Comparison of ENCODE assay signal across 8 cellular contexts in genomic region chr11:61446211-61446651, GRCh38. TPM values are rescaled to one million over a fixed set of nuclear protein-coding genes. Genes with fewer than 3 reads are reported as not detected.
DNase-seq lines count a peak whose midpoint lies in the region; ATAC-seq and TF ChIP-seq lines count a peak whose summit lies in the region.

No MANE protein-coding gene starts in this region.

- TF ChIP-seq CTCF in chondrocyte (IDR thresholded peaks at IDR 0.05): peak; percentile 98

- no peaks in the 10 kb centered on the region for H3K9me3 Mint-ChIP-seq in chondrocyte (ENCODE audit: low read depth)

- no peak overlapping the region for H3K4me3 Mint-ChIP-seq in chondrocyte (ENCODE audit: unreplicated experiment)

- DNase-seq in Daoy (ENCODE audit: low read depth): peak; percentile 90
- peak; percentile 94 for DNase-seq in NCI-H345 (lab: John Stamatoyannopoulos, UW)
- DNase-seq in activated CD4-positive, alpha-beta T cell treated with anti-CD3 and anti-CD28 coated beads for 24 hours (ENCODE audit: low read depth in 2 of 2): peak; percentile 65 to 79
- DNase-seq in chondrocyte (ENCODE audit: low spot score): peak; percentile 95
- DNase-seq in left colon: peak; percentile 83 to 94
- DNase-seq in stimulated activated CD4-positive, alpha-beta T cell treated with anti-CD3 and anti-CD28 coated beads, Interleukin-1b, Interleukin-23, amount 100 ng/mL, for 4 hours (ENCODE audit: low read depth in 2 of 2): peak; percentile 57 to 74
- DNase-seq in cortex of kidney (lab: John Stamatoyannopoulos, UW): no peak

- no peaks in the 10 kb centered on the region for H3K27me3 Mint-ChIP-seq in chondrocyte (ENCODE audit: low read depth)

- H3K27ac Mint-ChIP-seq in chondrocyte (ENCODE audit: unreplicated experiment): peak overlapping the region; percentile 92

- intact Hi-C loops in left colon (cut with DNase I, micrococcal nuclease): loop anchor here in 1 of 2 donors (10.0 kb wide), 2 partner anchors 69 to 189 kb away; no protein-coding TSS in a partner anchor

- H3K36me3 Mint-ChIP-seq in chondrocyte (ENCODE audit: low read depth): peaks cover 12% of the 10 kb centered on the region

- H3K4me1 Mint-ChIP-seq in chondrocyte (ENCODE audit: low read depth): peaks cover 24% of the 10 kb centered on the region

- peak; percentile 66 for ATAC-seq in HG02981 (IDR thresholded peaks at IDR 0.05; ENCODE audit: unreplicated experiment)
- ATAC-seq in left colon: peak; percentile 93

RNA-seq across cellular contexts. Expression of gene SDHAF2, which starts 16.3 kb away (rescaled TPM):
- total RNA-seq in Daoy (2014; rRNA removed; shearing (Covaris generic)): 46.7 and 61.0 TPM in 2 replicates
- total RNA-seq in chondrocyte (33.8 to 34.8 TPM (median 34.5 TPM) in 3 replicates), left colon (10 to 100 TPM; 33.4 to 39.2 TPM)

RNA-seq across cellular contexts. Expression of gene CPSF7, which starts 16.5 kb away (rescaled TPM):
- 16.6 and 22.3 TPM in 2 replicates for total RNA-seq in Daoy (2014; rRNA removed; shearing (Covaris generic))
- 61.2 to 66.2 TPM (median 65.0 TPM) in 3 replicates for total RNA-seq in chondrocyte
- total RNA-seq in left colon: 10 to 100 TPM; 58.1 to 59.0 TPM

RNA-seq across cellular contexts. Expression of gene TMEM216, which starts 53.8 kb away (rescaled TPM):
- total RNA-seq in Daoy (2014; rRNA removed; shearing (Covaris generic)): 8.1 and 12.9 TPM in 2 replicates
- total RNA-seq in chondrocyte (9.3 to 14.4 TPM (median 9.8 TPM) in 3 replicates), left colon (1 to 10 TPM; 7.9 to 8.5 TPM)
